Comparison of ENCODE assay signal across 20 cellular contexts in genomic region chr6:95768539-95768938, GRCh38.
DNase-seq lines count a peak whose midpoint lies in the region; ATAC-seq and TF ChIP-seq lines count a peak whose summit lies in the region.
"Had no signal": no experiment of that assay in that cellular context is flagged by ENCODE, and none has a peak within 500 bp of the region (broad histone marks: within the 10 kb centered on the region; RNA-seq: fewer than 3 reads in every experiment).

No MANE protein-coding gene starts in this region.

- no peak overlapping the region for H3K4me2 ChIP-seq in MM.1S (ENCODE audit: low read depth, low read length)
- H3K4me2 ChIP-seq: KMS-11 had no signal

- TF ChIP-seq POLR2A in stomach (IDR thresholded peaks at IDR 0.05), result no peak

- intact Hi-C loops in stomach (cut with DNase I; ENCODE audit: low total_unique reads), result no loop called here

- no peaks in the 10 kb centered on the region for H3K9me2 ChIP-seq in MM.1S (replicated peaks; ENCODE audit: insufficient read depth, low read length)

- peak; percentile 16; the same call in 1 of the 2 replicates for TF ChIP-seq CTCF in MM.1S (IDR thresholded peaks at IDR 0.05; ENCODE audit: low read length)
- peak in 3 of 7 experiments; percentile 16 to 52 (median 19) for TF ChIP-seq CTCF in stomach (IDR thresholded peaks at IDR 0.05)

- ATAC-seq in GM21515 (IDR thresholded peaks at IDR 0.05; ENCODE audit: unreplicated experiment), result no peak
- ATAC-seq: activated CD8-positive, alpha-beta T cell treated with anti-CD3 and anti-CD28 coated beads for 36 hours; Panc1; stimulated activated naive CD8-positive, alpha-beta T cell treated with anti-CD3 and anti-CD28 coated beads, Interleukin-15, Interleukin-2, amounts not matched to agents 100 U/mL and 50 U/mL, for 24 hours had no signal

- no peak overlapping the region for H2AFZ ChIP-seq in MM.1S (ENCODE audit: low read length)

- H3K36me3 ChIP-seq in MM.1S (replicated peaks; ENCODE audit: insufficient read depth, low read length) (no peaks in the 10 kb centered on the region), iPS DF 6.9 (ENCODE audit: control insufficient read depth, insufficient read depth, low read length) (no peaks in the 10 kb centered on the region), stomach (no peaks in the 10 kb centered on the region)

- no peaks in the 10 kb centered on the region for H3K79me2 ChIP-seq in MM.1S (ENCODE audit: low read length)

- no peak for TF ChIP-seq EP300 in stomach (IDR thresholded peaks at IDR 0.05)

- H3K27me3 ChIP-seq in MM.1S (replicated peaks; ENCODE audit: insufficient read depth, low read length) (no peaks in the 10 kb centered on the region), iPS DF 6.9 (ENCODE audit: control insufficient read depth, insufficient read depth, low read length) (no peaks in the 10 kb centered on the region), stomach (no peaks in the 10 kb centered on the region)

- no peaks in the 10 kb centered on the region for H3F3A ChIP-seq in MM.1S (ENCODE audit: insufficient read depth, low read length)

- H3K4me1 ChIP-seq in MM.1S (ENCODE audit: low read length) (no peaks in the 10 kb centered on the region), iPS DF 6.9 (ENCODE audit: control insufficient read depth, insufficient read depth, low read length) (no peaks in the 10 kb centered on the region), stomach (no peaks in the 10 kb centered on the region)

- H3K9me3 ChIP-seq in MM.1S (replicated peaks; ENCODE audit: insufficient read depth, low read length), result no peaks in the 10 kb centered on the region
- no peaks in the 10 kb centered on the region for H3K9me3 ChIP-seq in iPS DF 6.9 (ENCODE audit: control insufficient read depth, insufficient read depth, low read length)
- no peaks in the 10 kb centered on the region for H3K9me3 ChIP-seq in stomach

- WGBS in iPS DF 6.9 (ENCODE audit: insufficient coverage, insufficient read length), result no CpG with 5 or more reads among the region's 3 CpGs
- 16 to 28% (median 21%) methylated on average over 3 of the region's 3 CpGs for WGBS in stomach, 5 donors

- H3K27ac ChIP-seq in MM.1S (ENCODE audit: low read length), result no peak overlapping the region
- H3K27ac ChIP-seq in iPS DF 6.9 (ENCODE audit: low read length), result no peak overlapping the region
- H3K27ac ChIP-seq in stomach, result no peak overlapping the region
- H3K27ac ChIP-seq: 22Rv1, KMS-11 had no signal

- H3K4me3 ChIP-seq in MM.1S (ENCODE audit: low read length) (no peak overlapping the region), iPS DF 6.9 (ENCODE audit: low read length) (no peak overlapping the region), stomach (no peak overlapping the region)

- H4K20me1 ChIP-seq in MM.1S (ENCODE audit: insufficient read depth, low read length), result no peaks in the 10 kb centered on the region

- no peak overlapping the region for H3K9ac ChIP-seq in MM.1S (ENCODE audit: low read length)
- H3K9ac ChIP-seq: KMS-11 had no signal

- peak; percentile 8 for DNase-seq in DMS 273 (lab: John Stamatoyannopoulos, UW; ENCODE audit: unreplicated experiment)
- DNase-seq in DMS 273 treated with DMSO at 0.1 percent for 48 hours (lab: John Stamatoyannopoulos, UW), result no peak
- DNase-seq in MM.1S, result peak; percentile 24
- peak; percentile 20 for DNase-seq in iPS DF 6.9 (ENCODE audit: low read depth, low spot score)
- DNase-seq in stomach, result peak; percentile 69
- no peak for DNase-seq in foreskin melanocyte
- DNase-seq in stimulated activated CD4-positive, alpha-beta T cell treated with anti-CD3 and anti-CD28 coated beads, Interleukin-1b, Interleukin-23, amount 100 ng/mL, for 48 hours, result no peak
- DNase-seq: activated B cell treated with CpG ODN at 0.5 μM for 24 hours; activated CD8-positive, alpha-beta T cell treated with anti-CD3 and anti-CD28 coated beads for 36 hours; activated T-cell treated with anti-CD3 and anti-CD28 coated beads, Interleukin-2, amount 50 U/mL, for 48 hours; effector CD8-positive, alpha-beta T cell; mammary epithelial cell; NCI-H1092 treated with DMSO at 0.1 percent for 48 hours; NCI-H2107; NCI-H82; stimulated activated naive CD8-positive, alpha-beta T cell treated with anti-CD3 and anti-CD28 coated beads, Interleukin-15, Interleukin-2, amounts not matched to agents 100 U/mL and 50 U/mL, for 24 hours had no signal

Comparison
In these comparisons a context has a peak if more than half of its experiments do, and no peak if none do; other contexts are left out.
1. DNase-seq: peak in DMS 273 (single experiment), MM.1S (single experiment), iPS DF 6.9 (single experiment) and stomach (single experiment); none in DMS 273 treated with DMSO at 0.1 percent for 48 hours (single experiment), foreskin melanocyte (single experiment) and stimulated activated CD4-positive, alpha-beta T cell treated with anti-CD3 and anti-CD28 coated beads, Interleukin-1b, Interleukin-23, amount 100 ng/mL, for 48 hours (single experiment).